1 cellular context compared by ENCODE assay signal in the genomic region with DNA sequence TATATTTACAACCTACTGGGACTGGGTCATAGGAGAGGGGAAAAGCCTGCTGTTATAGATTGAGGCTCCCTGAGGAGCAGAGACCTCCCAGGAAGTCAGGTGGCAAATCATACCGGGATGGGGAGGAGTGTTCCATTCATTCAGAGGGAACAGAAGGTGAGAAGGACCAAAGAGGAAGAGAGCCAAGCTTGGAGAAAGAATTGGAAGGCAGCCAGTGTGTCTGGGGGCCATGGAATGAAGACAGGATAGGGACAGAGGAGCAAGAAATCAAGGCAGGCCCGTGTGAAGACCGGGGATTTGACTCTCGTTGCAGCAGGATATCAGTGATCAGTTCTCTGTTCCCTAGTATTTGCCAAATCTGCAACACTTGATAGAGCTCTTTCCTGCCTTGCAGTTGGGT.
TF ChIP-seq lines count a peak whose summit lies in the region.

No MANE protein-coding gene starts in this region.

TF ChIP-seq in HEK293, 187 proteins besides CTCF, POLR2A, EP300 and RAD21 (continued from another document and continues in another):
- TF ChIP-seq, protein P1, sequence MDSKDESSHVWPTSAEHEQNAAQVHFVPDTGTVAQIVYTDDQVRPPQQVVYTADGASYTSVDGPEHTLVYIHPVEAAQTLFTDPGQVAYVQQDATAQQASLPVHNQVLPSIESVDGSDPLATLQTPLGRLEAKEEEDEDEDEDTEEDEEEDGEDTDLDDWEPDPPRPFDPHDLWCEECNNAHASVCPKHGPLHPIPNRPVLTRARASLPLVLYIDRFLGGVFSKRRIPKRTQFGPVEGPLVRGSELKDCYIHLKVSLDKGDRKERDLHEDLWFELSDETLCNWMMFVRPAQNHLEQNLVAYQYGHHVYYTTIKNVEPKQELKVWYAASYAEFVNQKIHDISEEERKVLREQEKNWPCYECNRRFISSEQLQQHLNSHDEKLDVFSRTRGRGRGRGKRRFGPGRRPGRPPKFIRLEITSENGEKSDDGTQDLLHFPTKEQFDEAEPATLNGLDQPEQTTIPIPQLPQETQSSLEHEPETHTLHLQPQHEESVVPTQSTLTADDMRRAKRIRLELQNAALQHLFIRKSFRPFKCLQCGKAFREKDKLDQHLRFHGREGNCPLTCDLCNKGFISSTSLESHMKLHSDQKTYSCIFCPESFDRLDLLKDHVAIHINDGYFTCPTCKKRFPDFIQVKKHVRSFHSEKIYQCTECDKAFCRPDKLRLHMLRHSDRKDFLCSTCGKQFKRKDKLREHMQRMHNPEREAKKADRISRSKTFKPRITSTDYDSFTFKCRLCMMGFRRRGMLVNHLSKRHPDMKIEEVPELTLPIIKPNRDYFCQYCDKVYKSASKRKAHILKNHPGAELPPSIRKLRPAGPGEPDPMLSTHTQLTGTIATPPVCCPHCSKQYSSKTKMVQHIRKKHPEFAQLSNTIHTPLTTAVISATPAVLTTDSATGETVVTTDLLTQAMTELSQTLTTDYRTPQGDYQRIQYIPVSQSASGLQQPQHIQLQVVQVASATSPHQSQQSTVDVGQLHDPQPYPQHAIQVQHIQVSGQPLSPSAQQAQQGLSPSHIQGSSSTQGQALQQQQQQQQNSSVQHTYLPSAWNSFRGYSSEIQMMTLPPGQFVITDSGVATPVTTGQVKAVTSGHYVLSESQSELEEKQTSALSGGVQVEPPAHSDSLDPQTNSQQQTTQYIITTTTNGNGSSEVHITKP (tag by site-specific recombination; IDR thresholded peaks at IDR 0.05), result peak; percentile 96
- TF ChIP-seq ZFP3 (tag by site-specific recombination; IDR thresholded peaks at IDR 0.05; ENCODE audit: low read depth) (no peak), ZNF266 (tag by site-specific recombination; IDR thresholded peaks at IDR 0.05; ENCODE audit: low read depth) (no peak), ZNF510 (tag by site-specific recombination; IDR thresholded peaks at IDR 0.05; ENCODE audit: insufficient replicate concordance) (no peak), FEZF1 (tag by site-specific recombination; IDR thresholded peaks at IDR 0.05) (no peak), ZNF426 (tag by site-specific recombination; IDR thresholded peaks at IDR 0.05) (no peak), KLF16 (tag by site-specific recombination; IDR thresholded peaks at IDR 0.05) (no peak), ZNF791 (tag by site-specific recombination; IDR thresholded peaks at IDR 0.05) (no peak), ZNF433 (tag by site-specific recombination; IDR thresholded peaks at IDR 0.05; ENCODE audit: low read depth) (no peak), ZNF2 (tag by site-specific recombination; IDR thresholded peaks at IDR 0.05) (no peak), ZNF701 (tag by site-specific recombination; IDR thresholded peaks at IDR 0.05) (no peak), PATZ1 (tag by site-specific recombination; IDR thresholded peaks at IDR 0.05) (peak; percentile 43; the same call in 1 of the 2 replicates), ZNF692 (tag by site-specific recombination; IDR thresholded peaks at IDR 0.05) (no peak), ZBTB1 (tag by site-specific recombination; IDR thresholded peaks at IDR 0.05) (no peak), ZBTB44 (tag by site-specific recombination; IDR thresholded peaks at IDR 0.05) (no peak), ZBTB7A (tag by site-specific recombination; IDR thresholded peaks at IDR 0.05; ENCODE audit: low read depth) (no peak), ZNF10 (tag by site-specific recombination; IDR thresholded peaks at IDR 0.05) (no peak), ZSCAN23 (tag by site-specific recombination; IDR thresholded peaks at IDR 0.05) (no peak), ZNF624 (tag by site-specific recombination; IDR thresholded peaks at IDR 0.05) (no peak), SP7 (tag by site-specific recombination; IDR thresholded peaks at IDR 0.05) (peak; percentile 85), ZNF513 (tag by site-specific recombination; IDR thresholded peaks at IDR 0.05) (no peak), ZNF555 (tag by site-specific recombination; conservative IDR thresholded peaks at IDR 0.05) (no peak), ZBTB8A (tag by site-specific recombination; IDR thresholded peaks at IDR 0.05) (no peak), ZNF132 (tag by site-specific recombination; IDR thresholded peaks at IDR 0.05; ENCODE audit: borderline replicate concordance) (no peak), ZFP37 (tag by site-specific recombination; IDR thresholded peaks at IDR 0.05) (no peak), ZNF747 (tag by site-specific recombination; IDR thresholded peaks at IDR 0.05) (no peak), WT1 (tag by site-specific recombination; IDR thresholded peaks at IDR 0.05) (peak; percentile 65; the same call in 1 of the 2 replicates), ZNF600 (tag by site-specific recombination; IDR thresholded peaks at IDR 0.05) (peak; percentile 68)
- TF ChIP-seq, protein P2, sequence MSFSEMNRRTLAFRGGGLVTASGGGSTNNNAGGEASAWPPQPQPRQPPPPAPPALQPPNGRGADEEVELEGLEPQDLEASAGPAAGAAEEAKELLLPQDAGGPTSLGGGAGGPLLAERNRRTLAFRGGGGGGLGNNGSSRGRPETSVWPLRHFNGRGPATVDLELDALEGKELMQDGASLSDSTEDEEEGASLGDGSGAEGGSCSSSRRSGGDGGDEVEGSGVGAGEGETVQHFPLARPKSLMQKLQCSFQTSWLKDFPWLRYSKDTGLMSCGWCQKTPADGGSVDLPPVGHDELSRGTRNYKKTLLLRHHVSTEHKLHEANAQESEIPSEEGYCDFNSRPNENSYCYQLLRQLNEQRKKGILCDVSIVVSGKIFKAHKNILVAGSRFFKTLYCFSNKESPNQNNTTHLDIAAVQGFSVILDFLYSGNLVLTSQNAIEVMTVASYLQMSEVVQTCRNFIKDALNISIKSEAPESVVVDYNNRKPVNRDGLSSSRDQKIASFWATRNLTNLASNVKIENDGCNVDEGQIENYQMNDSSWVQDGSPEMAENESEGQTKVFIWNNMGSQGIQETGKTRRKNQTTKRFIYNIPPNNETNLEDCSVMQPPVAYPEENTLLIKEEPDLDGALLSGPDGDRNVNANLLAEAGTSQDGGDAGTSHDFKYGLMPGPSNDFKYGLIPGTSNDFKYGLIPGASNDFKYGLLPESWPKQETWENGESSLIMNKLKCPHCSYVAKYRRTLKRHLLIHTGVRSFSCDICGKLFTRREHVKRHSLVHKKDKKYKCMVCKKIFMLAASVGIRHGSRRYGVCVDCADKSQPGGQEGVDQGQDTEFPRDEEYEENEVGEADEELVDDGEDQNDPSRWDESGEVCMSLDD (tag by site-specific recombination; IDR thresholded peaks at IDR 0.05), result no peak
- TF ChIP-seq, protein P3, sequence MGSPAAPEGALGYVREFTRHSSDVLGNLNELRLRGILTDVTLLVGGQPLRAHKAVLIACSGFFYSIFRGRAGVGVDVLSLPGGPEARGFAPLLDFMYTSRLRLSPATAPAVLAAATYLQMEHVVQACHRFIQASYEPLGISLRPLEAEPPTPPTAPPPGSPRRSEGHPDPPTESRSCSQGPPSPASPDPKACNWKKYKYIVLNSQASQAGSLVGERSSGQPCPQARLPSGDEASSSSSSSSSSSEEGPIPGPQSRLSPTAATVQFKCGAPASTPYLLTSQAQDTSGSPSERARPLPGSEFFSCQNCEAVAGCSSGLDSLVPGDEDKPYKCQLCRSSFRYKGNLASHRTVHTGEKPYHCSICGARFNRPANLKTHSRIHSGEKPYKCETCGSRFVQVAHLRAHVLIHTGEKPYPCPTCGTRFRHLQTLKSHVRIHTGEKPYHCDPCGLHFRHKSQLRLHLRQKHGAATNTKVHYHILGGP (tag by site-specific recombination; IDR thresholded peaks at IDR 0.05), result no peak
- TF ChIP-seq, protein P4, sequence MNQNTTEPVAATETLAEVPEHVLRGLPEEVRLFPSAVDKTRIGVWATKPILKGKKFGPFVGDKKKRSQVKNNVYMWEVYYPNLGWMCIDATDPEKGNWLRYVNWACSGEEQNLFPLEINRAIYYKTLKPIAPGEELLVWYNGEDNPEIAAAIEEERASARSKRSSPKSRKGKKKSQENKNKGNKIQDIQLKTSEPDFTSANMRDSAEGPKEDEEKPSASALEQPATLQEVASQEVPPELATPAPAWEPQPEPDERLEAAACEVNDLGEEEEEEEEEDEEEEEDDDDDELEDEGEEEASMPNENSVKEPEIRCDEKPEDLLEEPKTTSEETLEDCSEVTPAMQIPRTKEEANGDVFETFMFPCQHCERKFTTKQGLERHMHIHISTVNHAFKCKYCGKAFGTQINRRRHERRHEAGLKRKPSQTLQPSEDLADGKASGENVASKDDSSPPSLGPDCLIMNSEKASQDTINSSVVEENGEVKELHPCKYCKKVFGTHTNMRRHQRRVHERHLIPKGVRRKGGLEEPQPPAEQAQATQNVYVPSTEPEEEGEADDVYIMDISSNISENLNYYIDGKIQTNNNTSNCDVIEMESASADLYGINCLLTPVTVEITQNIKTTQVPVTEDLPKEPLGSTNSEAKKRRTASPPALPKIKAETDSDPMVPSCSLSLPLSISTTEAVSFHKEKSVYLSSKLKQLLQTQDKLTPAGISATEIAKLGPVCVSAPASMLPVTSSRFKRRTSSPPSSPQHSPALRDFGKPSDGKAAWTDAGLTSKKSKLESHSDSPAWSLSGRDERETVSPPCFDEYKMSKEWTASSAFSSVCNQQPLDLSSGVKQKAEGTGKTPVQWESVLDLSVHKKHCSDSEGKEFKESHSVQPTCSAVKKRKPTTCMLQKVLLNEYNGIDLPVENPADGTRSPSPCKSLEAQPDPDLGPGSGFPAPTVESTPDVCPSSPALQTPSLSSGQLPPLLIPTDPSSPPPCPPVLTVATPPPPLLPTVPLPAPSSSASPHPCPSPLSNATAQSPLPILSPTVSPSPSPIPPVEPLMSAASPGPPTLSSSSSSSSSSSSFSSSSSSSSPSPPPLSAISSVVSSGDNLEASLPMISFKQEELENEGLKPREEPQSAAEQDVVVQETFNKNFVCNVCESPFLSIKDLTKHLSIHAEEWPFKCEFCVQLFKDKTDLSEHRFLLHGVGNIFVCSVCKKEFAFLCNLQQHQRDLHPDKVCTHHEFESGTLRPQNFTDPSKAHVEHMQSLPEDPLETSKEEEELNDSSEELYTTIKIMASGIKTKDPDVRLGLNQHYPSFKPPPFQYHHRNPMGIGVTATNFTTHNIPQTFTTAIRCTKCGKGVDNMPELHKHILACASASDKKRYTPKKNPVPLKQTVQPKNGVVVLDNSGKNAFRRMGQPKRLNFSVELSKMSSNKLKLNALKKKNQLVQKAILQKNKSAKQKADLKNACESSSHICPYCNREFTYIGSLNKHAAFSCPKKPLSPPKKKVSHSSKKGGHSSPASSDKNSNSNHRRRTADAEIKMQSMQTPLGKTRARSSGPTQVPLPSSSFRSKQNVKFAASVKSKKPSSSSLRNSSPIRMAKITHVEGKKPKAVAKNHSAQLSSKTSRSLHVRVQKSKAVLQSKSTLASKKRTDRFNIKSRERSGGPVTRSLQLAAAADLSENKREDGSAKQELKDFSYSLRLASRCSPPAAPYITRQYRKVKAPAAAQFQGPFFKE (tag by site-specific recombination; IDR thresholded peaks at IDR 0.05; ENCODE audit: borderline replicate concordance), result no peak
- TF ChIP-seq, protein P5, sequence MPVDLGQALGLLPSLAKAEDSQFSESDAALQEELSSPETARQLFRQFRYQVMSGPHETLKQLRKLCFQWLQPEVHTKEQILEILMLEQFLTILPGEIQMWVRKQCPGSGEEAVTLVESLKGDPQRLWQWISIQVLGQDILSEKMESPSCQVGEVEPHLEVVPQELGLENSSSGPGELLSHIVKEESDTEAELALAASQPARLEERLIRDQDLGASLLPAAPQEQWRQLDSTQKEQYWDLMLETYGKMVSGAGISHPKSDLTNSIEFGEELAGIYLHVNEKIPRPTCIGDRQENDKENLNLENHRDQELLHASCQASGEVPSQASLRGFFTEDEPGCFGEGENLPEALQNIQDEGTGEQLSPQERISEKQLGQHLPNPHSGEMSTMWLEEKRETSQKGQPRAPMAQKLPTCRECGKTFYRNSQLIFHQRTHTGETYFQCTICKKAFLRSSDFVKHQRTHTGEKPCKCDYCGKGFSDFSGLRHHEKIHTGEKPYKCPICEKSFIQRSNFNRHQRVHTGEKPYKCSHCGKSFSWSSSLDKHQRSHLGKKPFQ (tag by site-specific recombination; IDR thresholded peaks at IDR 0.05), result peak; percentile 58
